Comparison of ENCODE assay signal across 29 cellular contexts in the genomic region with DNA sequence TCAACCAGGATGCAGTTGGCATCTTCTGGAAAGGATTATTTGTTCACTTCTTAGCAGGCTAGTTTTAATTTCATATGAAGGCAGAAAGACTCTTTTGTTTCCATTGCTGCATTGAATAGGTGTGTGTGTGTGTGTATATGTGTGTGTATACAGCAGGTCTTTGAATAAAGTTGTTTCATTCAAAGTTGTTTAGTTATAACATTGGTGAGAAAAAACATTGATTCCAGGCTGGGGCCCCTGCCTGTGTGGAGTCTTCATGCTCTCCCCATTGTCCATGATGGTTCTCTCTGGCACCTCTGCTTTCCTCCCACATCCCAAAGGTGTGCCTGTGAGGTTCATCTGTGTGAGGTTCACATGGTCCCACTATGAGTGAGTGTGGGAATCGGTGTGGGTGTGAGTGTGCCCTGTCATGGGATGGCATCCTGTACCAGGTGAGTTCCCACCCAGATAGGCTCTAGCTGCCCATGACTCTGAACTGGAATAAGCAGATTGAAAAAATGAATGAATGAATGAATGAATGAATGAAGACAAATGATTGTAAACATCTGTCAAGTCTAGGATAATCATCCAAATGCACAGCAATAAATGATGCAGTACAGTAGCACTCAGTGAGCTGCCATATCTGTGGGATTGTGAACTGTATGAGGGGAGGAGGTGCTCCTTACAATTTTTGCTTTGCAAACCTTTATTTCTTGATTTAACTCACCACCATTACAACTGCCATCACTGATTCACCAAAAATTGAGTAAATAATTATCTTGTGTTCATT.
"Had no signal": no experiment of that assay in that cellular context is flagged by ENCODE, and none has a peak within 500 bp of the region (broad histone marks: within the 10 kb centered on the region; RNA-seq: fewer than 3 reads in every experiment).

No MANE protein-coding gene starts in this region.

- FAIRE-seq: endometrium, endothelial cell of umbilical vein had no signal

- H3K27me3 ChIP-seq: ascending aorta, breast epithelium, cardiac muscle cell, colonic mucosa, esophagus squamous epithelium had no signal

- DNase-seq: activated CD4-positive, alpha-beta memory T cell treated with anti-CD3 and anti-CD28 coated beads for 36 hours; activated CD4-positive, alpha-beta T cell treated with anti-CD3 and anti-CD28 coated beads for 36 hours; activated CD4-positive, alpha-beta T cell treated with anti-CD3 and anti-CD28 coated beads, Interleukin-2, amount 10 ng/mL, durations not matched to agents 24 days and 14 days; activated CD4-positive, CD25-positive, alpha-beta regulatory T cell; activated CD4-positive, CD25-positive, alpha-beta regulatory T cell treated with anti-CD3 and anti-CD28 coated beads, Interleukin-2, amount 50 U/mL, for 72 hours; activated CD8-positive, alpha-beta memory T cell treated with anti-CD3 and anti-CD28 coated beads, Interleukin-2, amount 10 ng/mL, durations not matched to agents 7 days and 5 days; activated CD8-positive, alpha-beta memory T cell treated with anti-CD3 and anti-CD28 coated beads, Interleukin-2, amount 50 U/mL, for 4 hours; activated CD8-positive, alpha-beta T cell treated with anti-CD3 and anti-CD28 coated beads, Interleukin-2, amount 10 ng/mL, durations not matched to agents 7 days and 5 days; activated gamma-delta T cell; activated naive CD4-positive, alpha-beta T cell; activated naive CD4-positive, alpha-beta T cell treated with anti-CD3 and anti-CD28 coated beads, Interleukin-2, amount 10 ng/mL, durations not matched to agents 7 days and 5 days; activated naive CD8-positive, alpha-beta T cell treated with anti-CD3 and anti-CD28 coated beads, Interleukin-2, amount 10 ng/mL, durations not matched to agents 7 days and 5 days; activated T-cell treated with anti-CD3 and anti-CD28 coated beads, Interleukin-2, amount 50 U/mL, for 1 hour; activated T-cell treated with anti-CD3 and anti-CD28 coated beads, Interleukin-2, amount 50 U/mL, for 48 hours; central memory CD4-positive, alpha-beta T cell; cerebellar nuclear complex; colonic mucosa; effector CD8-positive, alpha-beta T cell; esophagus squamous epithelium; foreskin melanocyte; T-helper 2 cell had no signal

- ATAC-seq: activated CD4-positive, alpha-beta T cell treated with anti-CD3 and anti-CD28 coated beads for 36 hours; activated CD8-positive, alpha-beta memory T cell treated with anti-CD3 and anti-CD28 coated beads, Interleukin-2, amount 10 ng/mL, durations not matched to agents 7 days and 5 days; activated CD8-positive, alpha-beta T cell treated with anti-CD3 and anti-CD28 coated beads, Interleukin-2, amount 10 ng/mL, durations not matched to agents 7 days and 5 days; activated naive CD4-positive, alpha-beta T cell treated with anti-CD3 and anti-CD28 coated beads, Interleukin-2, amount 50 U/mL, for 72 hours; gastroesophageal sphincter had no signal

- H3K4me3 ChIP-seq: ascending aorta, breast epithelium, cardiac muscle cell, colonic mucosa, esophagus squamous epithelium, gastroesophageal sphincter had no signal

- H3K4me1 ChIP-seq: ascending aorta, breast epithelium, colonic mucosa, esophagus squamous epithelium, gastroesophageal sphincter had no signal

- H3K9me3 ChIP-seq: ascending aorta, breast epithelium, colonic mucosa, gastroesophageal sphincter had no signal

- H3K36me3 ChIP-seq: ascending aorta, breast epithelium, cardiac muscle cell, colonic mucosa, esophagus squamous epithelium, gastroesophageal sphincter had no signal

- H3K27ac ChIP-seq: ascending aorta, breast epithelium, cardiac muscle cell, colonic mucosa, epithelial cell of prostate, esophagus squamous epithelium, gastroesophageal sphincter had no signal
